9 cellular contexts compared by ENCODE assay signal in the genomic region with DNA sequence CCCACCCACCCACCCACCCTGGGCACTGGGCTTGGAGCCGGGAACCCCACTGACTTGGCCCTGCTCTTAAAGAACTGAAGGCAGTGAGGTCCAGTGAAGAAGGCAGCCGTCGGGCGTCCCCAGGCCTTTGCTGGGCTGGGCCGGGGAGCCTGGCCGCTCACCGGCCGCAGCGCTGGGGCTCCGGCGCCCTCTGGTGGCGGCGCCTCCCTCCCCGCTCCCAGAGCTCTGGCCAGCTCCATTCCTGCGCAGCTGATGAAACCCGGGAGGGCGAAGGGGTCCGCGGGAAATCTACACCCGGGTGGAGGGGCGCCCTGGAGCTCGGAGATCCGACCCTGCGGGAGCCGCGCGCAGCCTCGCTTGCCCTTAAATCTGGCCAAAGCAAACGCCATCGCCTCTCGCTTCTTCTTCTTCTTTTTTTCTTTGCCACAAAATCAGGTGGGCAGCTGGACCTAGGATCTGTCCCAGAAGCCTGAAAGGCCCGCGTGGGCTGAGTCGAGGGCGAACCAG. TPM values are rescaled to one million over a fixed set of nuclear protein-coding genes. Genes with fewer than 3 reads are reported as not detected.
A peak's percentile ranks its signal among the peaks of the same experiment; 100 is the strongest.
DNase-seq lines count a peak whose midpoint lies in the region; ATAC-seq and TF ChIP-seq lines count a peak whose summit lies in the region.
"Had no signal": no experiment of that assay in that cellular context is flagged by ENCODE, and none has a peak within 500 bp of the region (broad histone marks: within the 10 kb centered on the region; RNA-seq: fewer than 3 reads in every experiment).

No MANE protein-coding gene starts in this region.

- POLR2A ChIA-PET in Panc1 (lab: Charles Lee) = no interaction called here

- ATAC-seq in GM21786 (IDR thresholded peaks at IDR 0.05; ENCODE audit: unreplicated experiment) (peak; percentile 55), Panc1 (peak; percentile 93), GM19324 (IDR thresholded peaks at IDR 0.05; ENCODE audit: low FRiP score, unreplicated experiment) (no peak)

- TF ChIP-seq CTCF in Panc1 (IDR thresholded peaks at IDR 0.05) (peak; percentile 97), brain microvascular endothelial cell (IDR thresholded peaks at IDR 0.05; ENCODE audit: low read depth, low read length, missing control alignments) (peak; percentile 73)

- CTCF ChIA-PET in Panc1 (lab: Charles Lee) = interaction anchor here (0.8 to 1.6 kb wide), 3 partner anchors 501 to 696 kb away, joined by 3 to 5 read pairs (median 4); no protein-coding TSS in a partner anchor

- H3K36me3 ChIP-seq in Panc1 (ENCODE audit: control insufficient read depth, insufficient read depth, low read length) = no peaks in the 10 kb centered on the region
- H3K36me3 ChIP-seq in brain microvascular endothelial cell (replicated peaks) = no peaks in the 10 kb centered on the region

- peak; percentile 2 for DNase-seq in NCI-H2029 treated with DMSO at 0.1 percent for 48 hours (lab: John Stamatoyannopoulos, UW)
- DNase-seq in NCI-H2029 (lab: John Stamatoyannopoulos, UW) = no peak
- DNase-seq in Panc1 (ENCODE audit: low read depth, low spot score) = no peak
- peak; percentile 31 for DNase-seq in brain microvascular endothelial cell
- DNase-seq in inferior parietal cortex (ENCODE audit: extremely low spot score) = peak; percentile 61
- peak; percentile 51 for DNase-seq in stimulated activated CD4-positive, alpha-beta T cell treated with anti-CD3 and anti-CD28 coated beads, Interleukin-15, amount 100 ng/mL, for 24 hours

- no TSS peak for BruUV-seq in Panc1 (replicated peaks; lab: Mats Ljungman, UMichigan)

- H3K4me3 ChIP-seq in Panc1 (ENCODE audit: low read depth in 2 of 2, low read length in 2 of 2) (peak overlapping the region in 1 of 2 experiments; percentile 23; a peak in 1 of 4 replicates), brain microvascular endothelial cell (ENCODE audit: low read depth, low read length) (no peak overlapping the region)

- no peaks in the 10 kb centered on the region for H3K9me3 ChIP-seq in Panc1 (ENCODE audit: control insufficient read depth, insufficient read depth, low read depth, low read length)

- in situ Hi-C loops in Panc1 (cut with HindIII; ENCODE audit: low pct_unique_long_range_greater_than_20kb, low sequenced_read_pairs) (no loop called here), brain microvascular endothelial cell (cut with HindIII; ENCODE audit: low pct_ligation_motif_present, low sequenced_read_pairs) (no loop called here)

- H3K27ac ChIP-seq in Panc1 (ENCODE audit: low read length) (no peak overlapping the region), brain microvascular endothelial cell (no peak overlapping the region)

- H3K27me3 ChIP-seq in Panc1 (ENCODE audit: control insufficient read depth, insufficient read depth, low read length) = peaks cover 21% of the 10 kb centered on the region; the same call in 1 of the 2 replicates
- H3K27me3 ChIP-seq in brain microvascular endothelial cell (replicated peaks) = no peaks in the 10 kb centered on the region

- H3K4me1 ChIP-seq in Panc1 (ENCODE audit: control insufficient read depth, insufficient read depth, low read length) = no peaks in the 10 kb centered on the region

- intact Hi-C loops in Panc1 (cut with micrococcal nuclease; ENCODE audit: unreplicated experiment) = loop anchor here (1.0 to 10.0 kb wide), 3 partner anchors 72 to 696 kb away; no protein-coding TSS in a partner anchor

RNA-seq across cellular contexts. Expression of gene CXCL12, which starts 1.7 kb away (rescaled TPM):
- 0.82 TPM for total RNA-seq in Panc1 (2021; ENCODE audit: unreplicated experiment)
- polyA plus RNA-seq in Panc1 (2012; ENCODE audit: insufficient read length) = 0.78 TPM
- total RNA-seq: CD4-positive, CD25-positive, alpha-beta regulatory T cell had no signal
- polyA plus RNA-seq: CD4-positive, CD25-positive, alpha-beta regulatory T cell had no signal

Comparison
In these comparisons a context has a peak if more than half of its experiments do, and no peak if none do; other contexts are left out.
1. DNase-seq: peak in NCI-H2029 treated with DMSO at 0.1 percent for 48 hours (single experiment), brain microvascular endothelial cell (single experiment), inferior parietal cortex (single experiment) and stimulated activated CD4-positive, alpha-beta T cell treated with anti-CD3 and anti-CD28 coated beads, Interleukin-15, amount 100 ng/mL, for 24 hours (single experiment); none in NCI-H2029 (single experiment) and Panc1 (single experiment).